8 cellular contexts compared by ENCODE assay signal in the genomic region with DNA sequence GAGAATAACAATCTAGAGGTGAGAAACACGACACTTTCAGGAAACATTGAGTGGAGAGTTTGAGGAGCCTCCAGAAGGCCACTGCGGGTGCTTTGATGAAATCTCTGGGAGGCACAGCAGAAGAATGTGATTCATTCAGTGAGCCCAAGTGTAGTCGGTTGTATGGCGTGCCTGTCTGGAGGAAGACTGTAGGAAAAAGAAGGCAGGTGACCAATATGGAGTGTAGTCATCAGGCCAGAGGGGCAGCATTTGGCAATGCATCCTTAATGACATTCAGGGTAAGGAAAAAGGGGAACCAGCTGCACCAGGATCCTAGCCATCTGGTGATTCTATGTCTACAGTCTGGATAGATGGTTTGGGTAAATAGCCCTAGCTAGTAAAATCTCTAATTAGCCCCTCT. TPM values are rescaled to one million over a fixed set of nuclear protein-coding genes. Genes with fewer than 3 reads are reported as not detected.
"Had no signal": no experiment of that assay in that cellular context is flagged by ENCODE, and none has a peak within 500 bp of the region (broad histone marks: within the 10 kb centered on the region; RNA-seq: fewer than 3 reads in every experiment).

No MANE protein-coding gene starts in this region.

RNA-seq across cellular contexts. Expression of a gene that starts 12.9 kb away (rescaled TPM):
- total RNA-seq: temporal lobe, testis, tibial nerve, transverse colon, vagina had no signal
- polyA plus RNA-seq: stomach had no signal

RNA-seq across cellular contexts. Expression of a gene that starts 59.9 kb away (rescaled TPM):
- total RNA-seq: suprapubic skin, transverse colon, ureter had no signal
